Comparison of ENCODE assay signal across 9 cellular contexts in genomic region chr1:25700124-25700523, GRCh38.
DNase-seq lines count a peak whose midpoint lies in the region; ATAC-seq and TF ChIP-seq lines count a peak whose summit lies in the region.
"Had no signal": no experiment of that assay in that cellular context is flagged by ENCODE, and none has a peak within 500 bp of the region (broad histone marks: within the 10 kb centered on the region; RNA-seq: fewer than 3 reads in every experiment).

No MANE protein-coding gene starts in this region.

- H3K4me1 ChIP-seq in adipocyte (ENCODE audit: control insufficient read depth, insufficient read depth, low read length) (peaks cover 69% of the 10 kb centered on the region), tibial nerve (peaks cover 0 to 79% (median 33%) of the 10 kb centered on the region in 4 donors)

- H3K36me3 ChIP-seq in adipocyte (ENCODE audit: control insufficient read depth, insufficient read depth, low read length, severe bottlenecking) (no peaks in the 10 kb centered on the region), tibial nerve (no peaks in the 10 kb centered on the region)

- TF ChIP-seq POLR2A in tibial nerve (IDR thresholded peaks at IDR 0.05) = no peak

- WGBS in tibial nerve, 2 donors = 17 to 24% methylated on average over 3 of the region's 3 CpGs

- peak in 1 of 2 donors; percentile 62 for TF ChIP-seq EP300 in tibial nerve (IDR thresholded peaks at IDR 0.05)

- peak; percentile 79 for DNase-seq in adipocyte (ENCODE audit: low read depth)
- peak; percentile 81 for DNase-seq in fibroblast of mammary gland (ENCODE audit: low read depth)
- peak; percentile 57 for DNase-seq in myocyte (ENCODE audit: low read depth)
- peak; percentile 57 to 72 for DNase-seq in tibial nerve (ENCODE audit: low spot score in 2 of 2)
- no peak for DNase-seq in T-helper 9 cell
- no peak for DNase-seq in NCI-H82 (lab: John Stamatoyannopoulos, UW)
- DNase-seq: stimulated activated naive CD4-positive, alpha-beta T cell treated with Interleukin-2 at 50 U/mL for 16 hours had no signal

- H3K9ac ChIP-seq in adipocyte (ENCODE audit: low read length) = peak overlapping the region; percentile 79

- H3K27me3 ChIP-seq in adipocyte (replicated peaks; ENCODE audit: control insufficient read depth, insufficient read depth, low read length) (no peaks in the 10 kb centered on the region), tibial nerve (no peaks in the 10 kb centered on the region)

- ATAC-seq in GM18502 (IDR thresholded peaks at IDR 0.05; ENCODE audit: poor library complexity, unreplicated experiment) = no peak
- ATAC-seq: activated CD4-positive, alpha-beta T cell treated with anti-CD3 and anti-CD28 coated beads for 36 hours had no signal

- TF ChIP-seq CTCF in fibroblast of mammary gland (conservative IDR thresholded peaks at IDR 0.05; ENCODE audit: control insufficient read depth, insufficient read depth, low read depth, low read length) (no peak), tibial nerve (IDR thresholded peaks at IDR 0.05) (no peak)

- H3K9me3 ChIP-seq in adipocyte (ENCODE audit: control insufficient read depth, low read length) = no peaks in the 10 kb centered on the region
- H3K9me3 ChIP-seq in tibial nerve = no peaks in the 10 kb centered on the region

- H3K27ac ChIP-seq in tibial nerve = peak overlapping the region; percentile 22 to 74 (median 46)

- H3K4me3 ChIP-seq in adipocyte (ENCODE audit: low read length) = peak overlapping the region; percentile 55
- H3K4me3 ChIP-seq in fibroblast of mammary gland (ENCODE audit: control insufficient read depth, low read depth, low read length) = no peak overlapping the region
- H3K4me3 ChIP-seq in tibial nerve = no peak overlapping the region

Comparison
In these comparisons a context has a peak if more than half of its experiments do, and no peak if none do; other contexts are left out.
1. DNase-seq: peak in adipocyte (single experiment), fibroblast of mammary gland (single experiment), myocyte (single experiment) and tibial nerve (2 of 2); none in T-helper 9 cell (single experiment) and NCI-H82 (single experiment).